Comparison of ENCODE assay signal across 1 cellular context in the genomic region with DNA sequence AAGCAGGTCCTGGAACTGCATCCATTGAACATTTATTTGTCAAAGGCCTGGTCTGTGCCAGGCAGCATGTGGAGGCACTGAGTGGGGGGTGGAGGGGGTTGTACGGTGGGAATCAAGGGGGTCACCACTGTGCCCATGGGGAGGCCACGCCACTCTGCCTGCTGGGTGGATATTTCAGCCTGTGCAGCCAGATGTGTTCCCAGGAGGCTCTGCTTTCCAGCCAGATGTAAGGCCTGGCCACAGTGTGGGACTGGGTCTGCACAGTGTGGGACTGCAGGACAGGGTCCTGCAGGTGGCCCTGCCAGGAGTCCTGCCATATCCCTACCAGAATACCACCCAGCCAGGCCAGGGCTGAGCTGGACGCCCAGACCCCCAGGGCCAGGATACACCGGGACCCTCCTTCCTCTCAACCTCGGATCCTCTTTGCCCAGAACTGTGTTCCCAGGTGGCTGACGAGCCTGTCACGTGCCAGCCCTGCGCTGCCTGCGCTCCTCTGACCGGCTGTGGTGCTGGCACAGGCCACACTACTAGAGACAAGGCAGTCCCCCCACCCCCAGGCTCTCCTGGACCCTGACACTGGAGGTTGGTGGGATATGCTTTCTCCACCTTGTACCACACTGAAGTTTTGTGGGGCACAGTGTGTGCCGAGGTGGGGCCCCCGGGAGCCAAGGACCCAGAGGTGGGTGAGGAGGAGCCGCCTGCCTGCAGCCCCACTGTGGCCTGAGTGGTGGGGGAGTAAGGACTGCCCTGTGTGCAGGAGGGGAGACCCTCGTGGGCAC.
TF ChIP-seq lines count a peak whose summit lies in the region.

No MANE protein-coding gene starts in this region.

TF ChIP-seq in HepG2, 621 proteins besides CTCF, POLR2A, EP300 and RAD21:
- TF ChIP-seq ZNF354B (CRISPR knock-in tag; IDR thresholded peaks at IDR 0.05) (no peak), AKAP8 (CRISPR knock-in tag; IDR thresholded peaks at IDR 0.05) (peak; percentile 87; the same call in 1 of the 2 replicates), SMYD3 (CRISPR knock-in tag; IDR thresholded peaks at IDR 0.05) (no peak), KLF12 (CRISPR knock-in tag; IDR thresholded peaks at IDR 0.05; ENCODE audit: borderline replicate concordance) (no peak), RBFOX2 (IDR thresholded peaks at IDR 0.05; ENCODE audit: low read depth, low read length) (0 out of 2 replicates have a peak, but pooled peaks have one; percentile 6), ZSCAN21 (CRISPR knock-in tag; IDR thresholded peaks at IDR 0.05; ENCODE audit: borderline replicate concordance) (no peak), AGO2 (optimal IDR thresholded peaks at IDR 0.05; ENCODE audit: low read depth, low read length) (peak; percentile 73), ZNF17 (CRISPR knock-in tag; IDR thresholded peaks at IDR 0.05) (no peak)
